Comparison of ENCODE assay signal across 11 cellular contexts in the genomic region with DNA sequence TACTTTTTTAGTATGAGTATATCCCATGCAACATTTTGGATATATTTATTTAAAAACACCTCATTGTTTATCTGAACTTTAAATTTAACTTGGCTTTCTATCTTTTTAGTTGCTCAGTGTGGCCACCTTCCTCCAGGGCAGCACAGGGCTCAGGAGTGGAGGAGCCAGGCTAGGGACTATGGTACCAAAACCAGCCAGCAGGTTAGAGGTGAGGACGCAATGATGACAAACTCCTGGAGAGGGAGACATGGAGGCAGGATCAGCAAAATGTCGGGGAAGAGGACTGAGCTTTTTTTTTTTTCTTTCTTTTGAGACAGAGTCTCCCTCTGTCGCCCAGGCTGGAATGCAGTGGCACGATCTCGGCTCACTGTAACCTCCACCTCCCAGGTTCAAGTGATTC. TPM values are rescaled to one million over a fixed set of nuclear protein-coding genes. Genes with fewer than 3 reads are reported as not detected.
A peak's percentile ranks its signal among the peaks of the same experiment; 100 is the strongest.
DNase-seq lines count a peak whose midpoint lies in the region; ATAC-seq, FAIRE-seq and TF ChIP-seq lines count a peak whose summit lies in the region.
"Had no signal": no experiment of that assay in that cellular context is flagged by ENCODE, and none has a peak within 500 bp of the region (broad histone marks: within the 10 kb centered on the region; RNA-seq: fewer than 3 reads in every experiment).

No MANE protein-coding gene starts in this region.

- H3K9ac ChIP-seq in keratinocyte (ENCODE audit: control insufficient read depth, extremely low read depth, insufficient read depth, low read length), result no peak overlapping the region

- H3K4me1 ChIP-seq in keratinocyte (ENCODE audit: control insufficient read depth, extremely low read depth, insufficient read depth, low read length), result no peaks in the 10 kb centered on the region

- CTCF ChIA-PET in Calu3 (lab: Charles Lee), result interaction anchor here (0.6 to 0.7 kb wide), 2 partner anchors 29 to 691 kb away, joined by 3 to 4 read pairs; a partner anchor contains a TSS
- CTCF ChIA-PET in HEK293T (lab: Yijun Ruan, JAX), result interaction anchor here (0.7 to 1.1 kb wide), 3 partner anchors 11 to 42 kb away, joined by 3 to 4 read pairs (median 3); no protein-coding TSS in a partner anchor

- no peak overlapping the region for H3K27ac ChIP-seq in keratinocyte (ENCODE audit: control insufficient read depth, insufficient read depth, low read length)

- peaks cover 9% of the 10 kb centered on the region for H3K4me1 Mint-ChIP-seq in Calu3 (ENCODE audit: low read depth, unreplicated experiment)

- FAIRE-seq in keratinocyte (lab: Jason Lieb, UNC), result no peak
- FAIRE-seq: islet of Langerhans had no signal

- BruUV-seq in Calu3 (replicated peaks; lab: Mats Ljungman, UMichigan), result no TSS peak

- H3K27ac Mint-ChIP-seq in Calu3 (ENCODE audit: unreplicated experiment), result no peak overlapping the region

- H3K27me3 Mint-ChIP-seq in Calu3 (ENCODE audit: unreplicated experiment), result peaks cover 45% of the 10 kb centered on the region

- TF ChIP-seq CTCF in Calu3 (IDR thresholded peaks at IDR 0.05; ENCODE audit: unreplicated experiment), result peak; percentile 35
- TF ChIP-seq CTCF in keratinocyte (optimal IDR thresholded peaks at IDR 0.05 in 1 of 3, IDR thresholded peaks at IDR 0.05 in 1 of 3, conservative IDR thresholded peaks at IDR 0.05 in 1 of 3; ENCODE audit: extremely low read depth in 1 of 3, insufficient read depth in 2 of 3, low read length in 3 of 3), result peak; percentile 33 to 43 (median 37)

- H3K4me3 Mint-ChIP-seq in Calu3 (ENCODE audit: low read depth, unreplicated experiment), result no peak overlapping the region

- intact Hi-C loops in Calu3 (cut with micrococcal nuclease; ENCODE audit: unreplicated experiment), result no loop called here

- H2AFZ ChIP-seq in keratinocyte (ENCODE audit: control insufficient read depth, low read length), result no peak overlapping the region

- H3K4me2 ChIP-seq in keratinocyte (ENCODE audit: control insufficient read depth, extremely low read depth, insufficient read depth, low read depth, low read length), result no peak overlapping the region

- peaks cover 3% of the 10 kb centered on the region for H3K9me3 Mint-ChIP-seq in Calu3 (ENCODE audit: low read depth, unreplicated experiment)

- DNase-seq in Calu3, result peak; percentile 30
- peak; percentile 76 for DNase-seq in HEK293T (ENCODE audit: extremely low spot score)
- DNase-seq in SW480 (ENCODE audit: low spot score), result peak; percentile 76
- no peak for DNase-seq in keratinocyte (ENCODE audit: low read depth, low spot score)
- no peak for DNase-seq in pons (ENCODE audit: low spot score)
- no peak for DNase-seq in DMS79 treated with DMSO at 0.1 percent for 48 hours (lab: John Stamatoyannopoulos, UW)
- DNase-seq in DMS114 treated with DMSO at 0.1 percent for 48 hours (lab: John Stamatoyannopoulos, UW; ENCODE audit: unreplicated experiment), result no peak
- DNase-seq: activated T-cell treated with anti-CD3 and anti-CD28 coated beads for 4 hours, NCI-H1092 had no signal

- no peaks in the 10 kb centered on the region for H3K9me3 ChIP-seq in keratinocyte (ENCODE audit: control insufficient read depth, low read depth, low read length)

- no peaks in the 10 kb centered on the region for H3K9me1 ChIP-seq in keratinocyte (ENCODE audit: control insufficient read depth, extremely low read depth, insufficient read depth, low read length)

- dilution Hi-C loops in keratinocyte (cut with MboI; ENCODE audit: extremely low pct_ligation_motif_present, low sequenced_read_pairs), result no loop called here

- no peaks in the 10 kb centered on the region for H3K36me3 ChIP-seq in keratinocyte (ENCODE audit: control insufficient read depth in 2 of 2, extremely low read depth in 1 of 2, insufficient read depth in 2 of 2, low read length in 2 of 2)

- ATAC-seq in HG02852 (IDR thresholded peaks at IDR 0.05; ENCODE audit: unreplicated experiment), result no peak

- H3K27me3 ChIP-seq in keratinocyte (ENCODE audit: control insufficient read depth, extremely low read depth, insufficient read depth, low read length), result no peaks in the 10 kb centered on the region

- no peaks in the 10 kb centered on the region for H4K20me1 ChIP-seq in keratinocyte (ENCODE audit: control insufficient read depth, extremely low read depth, insufficient read depth, low read length)

- no peak overlapping the region for H3K4me3 ChIP-seq in keratinocyte (ENCODE audit: control insufficient read depth in 2 of 3, extremely low read depth in 1 of 3, insufficient read depth in 2 of 3, low read depth in 1 of 3, low read length in 3 of 3)

- no peaks in the 10 kb centered on the region for H3K36me3 Mint-ChIP-seq in Calu3 (ENCODE audit: insufficient read depth, unreplicated experiment)

- POLR2A ChIA-PET in HEK293T (lab: Yijun Ruan, JAX), result interaction anchor here (2.1 kb wide), 1 partner anchor 29 kb away, joined by 6 read pairs; a partner anchor contains a TSS

- H3K79me2 ChIP-seq in keratinocyte (ENCODE audit: control insufficient read depth, insufficient read depth, low read length), result no peaks in the 10 kb centered on the region

TF ChIP-seq in HEK293T, 16 proteins besides CTCF, POLR2A, EP300 and RAD21:
- TF ChIP-seq SUZ12 (IDR thresholded peaks at IDR 0.05), result no peak
- TF ChIP-seq ZNF384 (IDR thresholded peaks at IDR 0.05), result peak; percentile 92
TF ChIP-seq in HEK293T: peak in this region for 1.

RNA-seq across cellular contexts. Expression of a gene that starts 29.6 kb away (rescaled TPM):
- 182 and 220 TPM in 2 replicates for total RNA-seq in Calu3 (2022)
- 245 to 556 TPM (median 411 TPM) in 3 replicates for polyA plus RNA-seq in keratinocyte
- polyA plus RNA-seq in keratinocyte (2011; ENCODE audit: low read depth), result 89.9 TPM
- 302 and 508 TPM in 2 replicates for polyA plus RNA-seq in keratinocyte (2011; cell fraction: cytosol; rRNA removed)
- 219 and 253 TPM in 2 replicates for polyA plus RNA-seq in keratinocyte (2011; cell fraction: nucleus; rRNA removed)
- polyA plus RNA-seq in keratinocyte (2012; ENCODE audit: low replicate concordance), result 83.5 and 391 TPM in 2 replicates
- 162 to 240 TPM (median 238 TPM) in 3 replicates for polyA minus RNA-seq in keratinocyte
- 171 TPM for polyA minus RNA-seq in keratinocyte (2011; cell fraction: cytosol; rRNA and poly(A)+ RNA removed)
- 34.4 and 50.8 TPM in 2 replicates for polyA minus RNA-seq in keratinocyte (2011; cell fraction: nucleus; rRNA and poly(A)+ RNA removed)

RNA-seq across cellular contexts. Expression of a gene that starts 53.4 kb away (rescaled TPM):
- total RNA-seq in Calu3 (2022), result not detected in 2 replicates
- 0.08 TPM in 1 of 3 replicates, not detected in the others for polyA plus RNA-seq in keratinocyte
- polyA plus RNA-seq in keratinocyte (2011; ENCODE audit: low read depth), result not detected
- polyA plus RNA-seq in keratinocyte (2011; cell fraction: cytosol; rRNA removed), result not detected in 2 replicates
- not detected in 2 replicates for polyA plus RNA-seq in keratinocyte (2011; cell fraction: nucleus; rRNA removed)
- polyA plus RNA-seq in keratinocyte (2012; ENCODE audit: low replicate concordance), result not detected in 2 replicates
- not detected in 3 replicates for polyA minus RNA-seq in keratinocyte
- polyA minus RNA-seq in keratinocyte (2011; cell fraction: cytosol; rRNA and poly(A)+ RNA removed), result not detected
- polyA minus RNA-seq in keratinocyte (2011; cell fraction: nucleus; rRNA and poly(A)+ RNA removed), result not detected in 2 replicates

Comparison
In these comparisons a context has a peak if more than half of its experiments do, and no peak if none do; other contexts are left out.
1. DNase-seq: peak in Calu3 (single experiment), HEK293T (single experiment) and SW480 (single experiment); none in keratinocyte (single experiment), pons (single experiment), DMS79 treated with DMSO at 0.1 percent for 48 hours (single experiment) and DMS114 treated with DMSO at 0.1 percent for 48 hours (single experiment).